8 cellular contexts compared by ENCODE assay signal in the genomic region with DNA sequence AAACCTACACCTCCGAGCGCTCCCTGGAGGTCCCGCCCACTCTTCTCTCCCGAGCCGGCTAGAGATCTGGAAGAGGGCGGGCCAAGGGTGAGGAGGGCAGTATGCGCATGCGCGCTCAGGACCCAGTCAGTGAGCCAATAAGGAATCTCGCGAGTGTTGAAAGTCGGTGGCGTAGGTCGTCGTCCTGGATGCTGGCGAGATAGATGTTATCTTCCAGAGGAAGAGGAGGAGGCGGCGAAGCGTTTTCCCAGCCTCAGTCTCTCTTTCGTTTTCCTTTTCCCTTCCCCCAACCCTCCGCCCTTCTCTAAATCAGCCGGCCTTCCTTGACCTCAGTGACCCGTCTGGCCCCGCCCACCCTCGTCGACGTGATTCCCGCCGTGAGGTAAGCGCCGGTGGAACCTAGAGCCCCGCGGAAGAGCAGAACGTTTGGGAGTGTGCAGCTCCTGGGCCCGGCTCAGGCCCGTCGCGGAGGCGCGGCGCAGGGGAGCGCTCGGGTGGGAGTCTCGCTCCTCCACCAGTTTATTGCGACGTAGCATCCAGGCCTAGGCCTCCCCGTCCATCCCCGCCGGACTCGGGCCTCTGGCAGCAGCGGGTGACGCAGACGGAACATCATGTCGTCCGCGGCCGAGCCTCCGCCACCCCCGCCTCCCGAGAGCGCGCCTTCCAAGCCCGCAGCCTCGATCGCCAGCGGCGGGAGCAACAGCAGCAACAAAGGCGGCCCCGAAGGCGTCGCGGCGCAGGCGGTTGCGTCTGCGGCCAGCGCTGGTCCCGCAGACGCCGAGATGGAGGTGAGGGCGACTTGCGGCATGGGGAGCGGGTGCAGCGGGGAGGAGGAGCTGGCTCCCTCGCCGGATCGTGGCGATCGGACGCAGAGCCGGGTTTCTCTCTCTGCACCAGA. TPM values are rescaled to one million over a fixed set of nuclear protein-coding genes. Genes with fewer than 3 reads are reported as not detected.
DNase-seq lines count a peak whose midpoint lies in the region; ATAC-seq lines count a peak whose summit lies in the region.

A gene with protein sequence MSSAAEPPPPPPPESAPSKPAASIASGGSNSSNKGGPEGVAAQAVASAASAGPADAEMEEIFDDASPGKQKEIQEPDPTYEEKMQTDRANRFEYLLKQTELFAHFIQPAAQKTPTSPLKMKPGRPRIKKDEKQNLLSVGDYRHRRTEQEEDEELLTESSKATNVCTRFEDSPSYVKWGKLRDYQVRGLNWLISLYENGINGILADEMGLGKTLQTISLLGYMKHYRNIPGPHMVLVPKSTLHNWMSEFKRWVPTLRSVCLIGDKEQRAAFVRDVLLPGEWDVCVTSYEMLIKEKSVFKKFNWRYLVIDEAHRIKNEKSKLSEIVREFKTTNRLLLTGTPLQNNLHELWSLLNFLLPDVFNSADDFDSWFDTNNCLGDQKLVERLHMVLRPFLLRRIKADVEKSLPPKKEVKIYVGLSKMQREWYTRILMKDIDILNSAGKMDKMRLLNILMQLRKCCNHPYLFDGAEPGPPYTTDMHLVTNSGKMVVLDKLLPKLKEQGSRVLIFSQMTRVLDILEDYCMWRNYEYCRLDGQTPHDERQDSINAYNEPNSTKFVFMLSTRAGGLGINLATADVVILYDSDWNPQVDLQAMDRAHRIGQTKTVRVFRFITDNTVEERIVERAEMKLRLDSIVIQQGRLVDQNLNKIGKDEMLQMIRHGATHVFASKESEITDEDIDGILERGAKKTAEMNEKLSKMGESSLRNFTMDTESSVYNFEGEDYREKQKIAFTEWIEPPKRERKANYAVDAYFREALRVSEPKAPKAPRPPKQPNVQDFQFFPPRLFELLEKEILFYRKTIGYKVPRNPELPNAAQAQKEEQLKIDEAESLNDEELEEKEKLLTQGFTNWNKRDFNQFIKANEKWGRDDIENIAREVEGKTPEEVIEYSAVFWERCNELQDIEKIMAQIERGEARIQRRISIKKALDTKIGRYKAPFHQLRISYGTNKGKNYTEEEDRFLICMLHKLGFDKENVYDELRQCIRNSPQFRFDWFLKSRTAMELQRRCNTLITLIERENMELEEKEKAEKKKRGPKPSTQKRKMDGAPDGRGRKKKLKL (plus strand): TSS at position 389 of the 898 bp plus-strand sequence. CDS start 223 bp downstream, at position 612.

- peaks cover 28% of the 10 kb centered on the region for H3K36me3 Mint-ChIP-seq in dendritic cell treated with granulocyte-macrophage colony-stimulating factor and Interleukin-4, amounts not matched to agents 40 ng/mL and 50 ng/mL, for 4 days (ENCODE audit: low read depth)

- peak; percentile 82 for ATAC-seq in GM19372 (IDR thresholded peaks at IDR 0.05; ENCODE audit: low read depth, unreplicated experiment)
- ATAC-seq in HG03558 (IDR thresholded peaks at IDR 0.05; ENCODE audit: extremely low read depth, unreplicated experiment), result peak; percentile 82
- peak; percentile 92 for ATAC-seq in left lobe of liver

- H3K9me3 Mint-ChIP-seq in dendritic cell treated with granulocyte-macrophage colony-stimulating factor and Interleukin-4, amounts not matched to agents 40 ng/mL and 50 ng/mL, for 4 days, result no peaks in the 10 kb centered on the region

- H3K4me1 Mint-ChIP-seq in dendritic cell treated with granulocyte-macrophage colony-stimulating factor and Interleukin-4, amounts not matched to agents 40 ng/mL and 50 ng/mL, for 4 days (ENCODE audit: low read depth), result peaks cover 22% of the 10 kb centered on the region

- peak within 1 kb of the TSS; percentile 99 for H3K27ac Mint-ChIP-seq in dendritic cell treated with granulocyte-macrophage colony-stimulating factor and Interleukin-4, amounts not matched to agents 40 ng/mL and 50 ng/mL, for 4 days

- H3K4me3 Mint-ChIP-seq in dendritic cell treated with granulocyte-macrophage colony-stimulating factor and Interleukin-4, amounts not matched to agents 40 ng/mL and 50 ng/mL, for 4 days, result peak within 1 kb of the TSS; percentile 91

- DNase-seq in C1 segment of cervical spinal cord (lab: John Stamatoyannopoulos, UW) (peak; percentile 94 to 99 (median 96)), NCI-H748 treated with DMSO at 0.1 percent for 48 hours (lab: John Stamatoyannopoulos, UW) (peak; percentile 93), left lobe of liver (ENCODE audit: low spot score) (peak; percentile 98)
- DNase-seq in activated CD4-positive, alpha-beta T cell treated with anti-CD3 and anti-CD28 coated beads, Interleukin-2, amount 50 U/mL, for 24 hours (ENCODE audit: low read depth in 1 of 2, low spot score in 1 of 2), result peak; percentile 78 to 94
- DNase-seq in stimulated activated CD4-positive, alpha-beta T cell treated with anti-CD3 and anti-CD28 coated beads, Interleukin-2, amount 100 ng/mL, for 4 hours (ENCODE audit: low read depth), result peak; percentile 93

- peaks cover 1% of the 10 kb centered on the region for H3K27me3 Mint-ChIP-seq in dendritic cell treated with granulocyte-macrophage colony-stimulating factor and Interleukin-4, amounts not matched to agents 40 ng/mL and 50 ng/mL, for 4 days

- intact Hi-C loops in dendritic cell treated with granulocyte-macrophage colony-stimulating factor and Interleukin-4, amounts not matched to agents 40 ng/mL and 50 ng/mL, for 4 days (cut with micrococcal nuclease), result loop anchor here (1.0 kb wide), 2 partner anchors 177 to 329 kb away; a partner anchor contains a TSS

RNA-seq across cellular contexts. Expression of the gene that starts here (rescaled TPM):
- 8.8 TPM for total RNA-seq in left lobe of liver

Comparison
In these comparisons a context has a peak if more than half of its experiments do, and no peak if none do; other contexts are left out.
1. Peak in every context shown above with its lines: DNase-seq and ATAC-seq.